Comparison of ENCODE assay signal across 23 cellular contexts in the genomic region with DNA sequence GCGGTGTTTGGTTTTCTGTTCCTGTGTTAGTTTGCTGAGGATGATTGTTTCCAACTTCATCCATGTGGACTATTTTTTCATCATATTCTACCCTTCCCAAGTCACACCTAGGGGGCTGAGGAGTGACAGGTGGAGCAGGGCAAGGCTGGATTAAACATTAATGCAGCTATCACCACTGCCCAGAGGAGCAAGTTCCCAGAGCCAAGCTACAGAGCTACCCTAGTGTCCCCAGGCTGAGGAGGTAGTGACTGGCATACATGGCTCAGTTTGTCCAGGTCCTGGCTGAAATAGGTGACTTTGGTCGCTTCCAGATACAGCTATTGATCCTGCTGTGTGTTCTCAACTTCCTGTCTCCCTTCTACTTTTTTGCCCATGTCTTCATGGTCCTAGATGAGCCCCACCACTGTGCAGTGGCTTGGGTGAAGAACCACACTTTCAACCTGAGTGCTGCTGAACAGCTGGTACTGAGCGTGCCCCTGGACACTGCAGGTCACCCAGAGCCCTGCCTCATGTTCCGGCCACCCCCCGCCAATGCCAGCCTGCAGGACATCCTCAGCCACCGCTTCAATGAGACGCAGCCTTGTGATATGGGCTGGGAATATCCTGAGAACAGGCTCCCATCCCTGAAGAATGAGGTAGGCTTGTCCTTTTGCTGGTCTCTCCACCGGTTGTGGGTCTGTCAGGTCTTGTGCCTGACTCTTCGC. TPM values are rescaled to one million over a fixed set of nuclear protein-coding genes. Genes with fewer than 3 reads are reported as not detected.
"Had no signal": no experiment of that assay in that cellular context is flagged by ENCODE, and none has a peak within 500 bp of the region (broad histone marks: within the 10 kb centered on the region; RNA-seq: fewer than 3 reads in every experiment).

A gene with protein sequence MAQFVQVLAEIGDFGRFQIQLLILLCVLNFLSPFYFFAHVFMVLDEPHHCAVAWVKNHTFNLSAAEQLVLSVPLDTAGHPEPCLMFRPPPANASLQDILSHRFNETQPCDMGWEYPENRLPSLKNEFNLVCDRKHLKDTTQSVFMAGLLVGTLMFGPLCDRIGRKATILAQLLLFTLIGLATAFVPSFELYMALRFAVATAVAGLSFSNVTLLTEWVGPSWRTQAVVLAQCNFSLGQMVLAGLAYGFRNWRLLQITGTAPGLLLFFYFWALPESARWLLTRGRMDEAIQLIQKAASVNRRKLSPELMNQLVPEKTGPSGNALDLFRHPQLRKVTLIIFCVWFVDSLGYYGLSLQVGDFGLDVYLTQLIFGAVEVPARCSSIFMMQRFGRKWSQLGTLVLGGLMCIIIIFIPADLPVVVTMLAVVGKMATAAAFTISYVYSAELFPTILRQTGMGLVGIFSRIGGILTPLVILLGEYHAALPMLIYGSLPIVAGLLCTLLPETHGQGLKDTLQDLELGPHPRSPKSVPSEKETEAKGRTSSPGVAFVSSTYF (plus strand): TSS at position 209 of the 704 bp plus-strand sequence. CDS start 49 bp downstream, at position 258.

- H3K4me3 Mint-ChIP-seq: activated B cell treated with CpG ODN at 0.5 μM for 24 hours; activated CD4-positive, alpha-beta memory T cell treated with anti-CD3 and anti-CD28 coated beads, Interleukin-2, amount 10 ng/mL, durations not matched to agents 7 days and 5 days; activated CD8-positive, alpha-beta memory T cell treated with anti-CD3 and anti-CD28 coated beads, Interleukin-2, amount 10 ng/mL, durations not matched to agents 7 days and 5 days; activated naive CD4-positive, alpha-beta T cell treated with anti-CD3 and anti-CD28 coated beads for 36 hours; activated naive CD8-positive, alpha-beta T cell treated with anti-CD3 and anti-CD28 coated beads, Interleukin-2, amount 50 U/mL, for 24 hours; central memory CD8-positive, alpha-beta T cell; immature natural killer cell; mesothelial cell of epicardium; stimulated activated effector memory CD8-positive, alpha-beta T cell treated with anti-CD3 and anti-CD28 coated beads, Interleukin-12 subunit alpha, Interleukin-12 subunit beta, amount 100 ng/mL, for 72 hours; T-helper 2 cell treated with Interferon-gamma antibody and Interleukin-4, amounts not matched to agents 5 μg/mL and 100 μg/mL, for 36 hours had no signal

- H3K27ac Mint-ChIP-seq: activated B cell treated with CpG ODN at 0.5 μM for 24 hours; activated CD4-positive, alpha-beta memory T cell treated with anti-CD3 and anti-CD28 coated beads, Interleukin-2, amount 10 ng/mL, durations not matched to agents 7 days and 5 days; activated CD8-positive, alpha-beta memory T cell treated with anti-CD3 and anti-CD28 coated beads, Interleukin-2, amount 10 ng/mL, durations not matched to agents 7 days and 5 days; activated naive CD4-positive, alpha-beta T cell treated with anti-CD3 and anti-CD28 coated beads for 36 hours; activated naive CD8-positive, alpha-beta T cell treated with anti-CD3 and anti-CD28 coated beads, Interleukin-2, amount 50 U/mL, for 24 hours; activated T-helper 2 cell treated with anti-CD3 and anti-CD28 coated beads, Interferon-gamma antibody, Interleukin-2, Interleukin-4, amounts not matched to agents 10 μg/mL and 5 μg/mL and 100 μg/mL, durations not matched to agents 14 hours and 24 hours and 36 hours; mesothelial cell of epicardium; T-helper 2 cell treated with Interferon-gamma antibody and Interleukin-4, amounts not matched to agents 5 μg/mL and 100 μg/mL, for 36 hours had no signal

- H3K27me3 ChIP-seq: brain microvascular endothelial cell, gastroesophageal sphincter, stomach, upper lobe of left lung had no signal

- H3K27ac ChIP-seq: brain microvascular endothelial cell, gastroesophageal sphincter, stomach, upper lobe of left lung had no signal

- H3K36me3 Mint-ChIP-seq: stimulated activated effector memory CD8-positive, alpha-beta T cell treated with anti-CD3 and anti-CD28 coated beads, Interleukin-12 subunit alpha, Interleukin-12 subunit beta, amount 100 ng/mL, for 72 hours had no signal

- H3K36me3 ChIP-seq: upper lobe of left lung had no signal

- H3K4me3 ChIP-seq: gastroesophageal sphincter, lung, stomach, upper lobe of left lung had no signal

- H3K4me1 ChIP-seq: gastroesophageal sphincter, stomach, upper lobe of left lung had no signal

- H3K9me3 Mint-ChIP-seq: activated B cell treated with CpG ODN at 0.5 μM for 24 hours; activated CD4-positive, alpha-beta memory T cell treated with anti-CD3 and anti-CD28 coated beads, Interleukin-2, amount 10 ng/mL, durations not matched to agents 7 days and 5 days; activated naive CD4-positive, alpha-beta T cell treated with anti-CD3 and anti-CD28 coated beads for 36 hours; activated naive CD8-positive, alpha-beta T cell treated with anti-CD3 and anti-CD28 coated beads, Interleukin-2, amount 50 U/mL, for 24 hours; activated T-helper 2 cell treated with anti-CD3 and anti-CD28 coated beads, Interferon-gamma antibody, Interleukin-2, Interleukin-4, amounts not matched to agents 10 μg/mL and 5 μg/mL and 100 μg/mL, durations not matched to agents 14 hours and 24 hours and 36 hours; stimulated activated effector memory CD8-positive, alpha-beta T cell treated with anti-CD3 and anti-CD28 coated beads, Interleukin-12 subunit alpha, Interleukin-12 subunit beta, amount 100 ng/mL, for 72 hours; T-helper 2 cell treated with Interferon-gamma antibody and Interleukin-4, amounts not matched to agents 5 μg/mL and 100 μg/mL, for 36 hours had no signal

- H3K27me3 Mint-ChIP-seq: activated B cell treated with CpG ODN at 0.5 μM for 24 hours; activated CD4-positive, alpha-beta memory T cell treated with anti-CD3 and anti-CD28 coated beads, Interleukin-2, amount 10 ng/mL, durations not matched to agents 7 days and 5 days; activated CD8-positive, alpha-beta memory T cell treated with anti-CD3 and anti-CD28 coated beads, Interleukin-2, amount 10 ng/mL, durations not matched to agents 7 days and 5 days; activated naive CD8-positive, alpha-beta T cell treated with anti-CD3 and anti-CD28 coated beads, Interleukin-2, amount 50 U/mL, for 24 hours; central memory CD8-positive, alpha-beta T cell had no signal

- DNase-seq: activated B cell treated with CpG ODN at 0.5 μM for 24 hours; activated CD4-positive, alpha-beta memory T cell treated with anti-CD3 and anti-CD28 coated beads, Interleukin-2, amount 10 ng/mL, durations not matched to agents 7 days and 5 days; activated CD4-positive, alpha-beta T cell treated with anti-CD3 and anti-CD28 coated beads for 4 hours; activated CD8-positive, alpha-beta memory T cell treated with anti-CD3 and anti-CD28 coated beads, Interleukin-2, amount 10 ng/mL, durations not matched to agents 7 days and 5 days; activated naive CD4-positive, alpha-beta T cell treated with anti-CD3 and anti-CD28 coated beads for 36 hours; activated naive CD8-positive, alpha-beta T cell treated with anti-CD3 and anti-CD28 coated beads, Interleukin-2, amount 50 U/mL, for 24 hours; aorta; brain microvascular endothelial cell; cortex of kidney; effector CD4-positive, alpha-beta T cell; immature natural killer cell; stimulated activated CD4-positive, alpha-beta T cell treated with anti-CD3 and anti-CD28 coated beads, Interleukin-4, amount 100 ng/mL, for 24 hours; stomach; upper lobe of left lung had no signal

- H3K9me3 ChIP-seq: gastroesophageal sphincter, stomach, upper lobe of left lung had no signal

- ATAC-seq: activated CD8-positive, alpha-beta memory T cell treated with anti-CD3 and anti-CD28 coated beads, Interleukin-2, amount 10 ng/mL, durations not matched to agents 7 days and 5 days; activated naive CD8-positive, alpha-beta T cell treated with anti-CD3 and anti-CD28 coated beads, Interleukin-2, amount 50 U/mL, for 24 hours; esophagus mucosa; gastroesophageal sphincter; sciatic nerve; stimulated activated effector memory CD8-positive, alpha-beta T cell treated with anti-CD3 and anti-CD28 coated beads, Interleukin-12 subunit alpha, Interleukin-12 subunit beta, amount 100 ng/mL, for 72 hours had no signal

RNA-seq across cellular contexts. Expression of the gene that starts here (rescaled TPM):
- total RNA-seq: activated naive CD4-positive, alpha-beta T cell treated with anti-CD3 and anti-CD28 coated beads for 36 hours had no signal
